Comparison of ENCODE assay signal across 17 cellular contexts in the genomic region with DNA sequence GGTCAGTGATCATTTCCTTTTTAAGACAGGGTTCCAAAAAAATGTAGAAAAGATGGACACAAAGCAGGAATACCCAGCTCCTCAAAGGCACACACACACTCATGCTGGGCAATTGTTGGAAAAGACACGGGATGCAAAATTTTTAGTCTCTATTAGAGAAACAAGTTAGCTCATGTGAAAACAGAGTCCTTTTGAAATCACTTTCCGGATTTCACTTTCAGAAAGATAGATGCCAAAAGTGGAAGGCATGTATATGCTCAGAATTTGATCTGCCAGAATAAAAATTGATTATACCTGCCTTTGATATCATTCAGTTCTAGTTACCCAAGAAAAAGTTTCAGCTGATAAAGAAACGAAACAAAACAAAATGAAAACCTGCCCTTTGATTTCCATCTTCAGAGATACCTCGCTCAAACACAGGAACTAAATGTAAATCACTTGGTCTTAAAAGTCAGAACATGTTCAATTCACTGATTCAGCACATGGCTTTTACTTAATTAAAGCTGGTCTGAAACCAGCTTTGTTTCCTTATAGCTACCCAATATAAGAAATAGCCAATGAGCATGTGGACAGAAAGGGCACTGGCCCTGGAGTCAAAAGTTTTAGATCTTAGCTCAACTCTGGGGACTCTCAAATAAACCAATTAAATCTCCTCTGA.
"Had no signal": no experiment of that assay in that cellular context is flagged by ENCODE, and none has a peak within 500 bp of the region (broad histone marks: within the 10 kb centered on the region; RNA-seq: fewer than 3 reads in every experiment).

No MANE protein-coding gene starts in this region.

- H3K27ac ChIP-seq: cardiac muscle cell, neural progenitor cell, parathyroid adenoma, transverse colon had no signal

- DNase-seq: activated CD4-positive, alpha-beta T cell treated with anti-CD3 and anti-CD28 coated beads, Interleukin-2, amount 50 U/mL, for 4 hours; activated CD4-positive, CD25-positive, alpha-beta regulatory T cell treated with anti-CD3 and anti-CD28 coated beads, Interleukin-2, amount 50 U/mL, for 72 hours; activated naive CD4-positive, alpha-beta T cell treated with Interleukin-2 at 50 U/mL for 16 hours; activated naive CD8-positive, alpha-beta T cell treated with anti-CD3 and anti-CD28 coated beads, Interleukin-2, amount 50 U/mL, for 24 hours; aorta; foreskin melanocyte; head of caudate nucleus; left cardiac atrium; naive B cell; stimulated activated CD4-positive, alpha-beta T cell treated with anti-CD3 and anti-CD28 coated beads, Interleukin-2, amount 100 ng/mL, for 48 hours; stimulated activated naive B cell treated with anti-CD40 and anti-IgM and Interleukin-4, amounts not matched to agents 10 μg/mL and 1 μg/mL and 100 μg/mL, for 72 hours; transverse colon had no signal

- H3K4me3 ChIP-seq: cardiac muscle cell, lung, neural progenitor cell, transverse colon had no signal

- H3K27me3 ChIP-seq: cardiac muscle cell, neural progenitor cell, transverse colon had no signal

- H3K9me3 ChIP-seq: transverse colon had no signal

- ATAC-seq: activated naive CD8-positive, alpha-beta T cell treated with anti-CD3 and anti-CD28 coated beads, Interleukin-2, amount 50 U/mL, for 24 hours; activated T-helper 17 cell treated with anti-CD3 and anti-CD28 coated beads, Interleukin-2, amount 50 U/mL, for 72 hours; left cardiac atrium; stimulated activated naive B cell treated with anti-CD40 and anti-IgM and Interleukin-4, amounts not matched to agents 10 μg/mL and 1 μg/mL and 100 μg/mL, for 72 hours had no signal

- H3K36me3 ChIP-seq: cardiac muscle cell, neural progenitor cell, transverse colon had no signal
